In genomic region chr5:6216516-6217075, GRCh38 we compare ENCODE assay signal across 22 cellular contexts.
"Had no signal": no experiment of that assay in that cellular context is flagged by ENCODE, and none has a peak within 500 bp of the region (broad histone marks: within the 10 kb centered on the region; RNA-seq: fewer than 3 reads in every experiment).

No MANE protein-coding gene starts in this region.

- H3K36me3 ChIP-seq: MG63 had no signal

- H3K4me2 ChIP-seq: SK-N-SH had no signal

- H3K9me3 ChIP-seq: MG63, SK-N-SH had no signal

- H3K4me3 ChIP-seq: MG63 had no signal

- H3K27me3 ChIP-seq: MG63 had no signal

- DNase-seq: IMR-90, Karpas-422, KG1, MG63, NCI-H1092, NCI-H1105 treated with DMSO at 0.1 percent for 48 hours, NCI-H1436 treated with DMSO at 0.1 percent for 48 hours, NCI-H1694, NCI-H187 treated with DMSO at 0.1 percent for 48 hours, NCI-H2029 treated with DMSO at 0.1 percent for 48 hours, NCI-H2171, NCI-H226, NCI-H446, NCI-H510A, NCI-H524 treated with DMSO at 0.1 percent for 48 hours, NCI-H69, NCI-H774, SHP77, SK-N-SH had no signal

- H3K9ac ChIP-seq: SK-N-SH had no signal

- H3K27ac ChIP-seq: RWPE1 had no signal

- ATAC-seq: HepG2, Panc1 had no signal
